ENCODE assay signal across 8 cellular contexts in the genomic region with DNA sequence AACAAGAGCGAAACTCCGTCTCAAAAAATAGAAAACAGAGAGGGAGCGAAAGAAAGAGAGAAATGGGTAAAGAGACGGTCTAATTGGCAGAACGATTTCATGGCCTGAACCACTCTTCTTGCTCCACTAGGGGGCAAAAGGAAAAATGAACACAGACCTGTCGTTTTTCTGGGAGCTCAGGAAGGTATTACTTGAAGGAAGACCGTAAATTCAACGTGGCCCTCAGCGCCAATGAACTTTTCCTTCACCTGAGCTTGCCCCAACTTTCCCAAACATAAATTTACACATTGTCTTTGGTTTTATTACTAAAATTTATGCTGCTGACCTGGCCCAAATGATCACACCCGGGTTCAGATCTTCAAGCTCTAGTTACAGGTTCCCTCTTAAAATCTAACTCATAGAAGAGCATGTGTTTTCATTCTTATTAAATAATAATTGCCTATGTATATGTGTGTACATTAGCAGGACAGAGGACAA.
DNase-seq lines count a peak whose midpoint lies in the region; ATAC-seq and TF ChIP-seq lines count a peak whose summit lies in the region.

No MANE protein-coding gene starts in this region.

- no peak overlapping the region for H3K27ac ChIP-seq in dorsolateral prefrontal cortex

- H3K4me3 ChIP-seq in dorsolateral prefrontal cortex: no peak overlapping the region

- H3K9me3 Mint-ChIP-seq in nephron progenitor cell: no peaks in the 10 kb centered on the region

- H3K36me3 Mint-ChIP-seq in nephron progenitor cell (ENCODE audit: low read depth): no peaks in the 10 kb centered on the region

- no peaks in the 10 kb centered on the region for H3K27me3 ChIP-seq in dorsolateral prefrontal cortex

- peaks cover 93% of the 10 kb centered on the region for H3K4me1 Mint-ChIP-seq in nephron progenitor cell

- DNase-seq in 8988T: peak; percentile 64
- DNase-seq in GM10266 (ENCODE audit: extremely low spot score): peak; percentile 34
- peak; percentile 9 for DNase-seq in NCI-H2196 treated with DMSO at 0.1 percent for 48 hours (lab: John Stamatoyannopoulos, UW; ENCODE audit: unreplicated experiment)
- peak in 1 of 10 donors; percentile 41 for DNase-seq in dorsolateral prefrontal cortex
- peak; percentile 32 for DNase-seq in nephron progenitor cell
- DNase-seq in GDM1 (lab: John Stamatoyannopoulos, UW): no peak
- DNase-seq in KG1 (lab: John Stamatoyannopoulos, UW): no peak
- no peak for DNase-seq in omental fat pad (ENCODE audit: low spot score)

- no peak overlapping the region for H3K27ac Mint-ChIP-seq in nephron progenitor cell

- H3K4me3 Mint-ChIP-seq in nephron progenitor cell: no peak overlapping the region

- peaks cover 2% of the 10 kb centered on the region for H3K27me3 Mint-ChIP-seq in nephron progenitor cell (ENCODE audit: low read depth, poor library complexity)

- intact Hi-C loops in dorsolateral prefrontal cortex (cut with DNase I): no loop called here

- peak; percentile 58 for TF ChIP-seq CTCF in GM10266 (IDR thresholded peaks at IDR 0.05; ENCODE audit: control insufficient read depth, insufficient read depth, low read depth, missing control alignments)
- peak; percentile 41 to 82 (median 71) for TF ChIP-seq CTCF in dorsolateral prefrontal cortex (IDR thresholded peaks at IDR 0.05 in 54 of 56, conservative IDR thresholded peaks at IDR 0.05 in 2 of 56; ENCODE audit: low read depth in 1 of 56, partially characterized antibody in 56 of 56)
- TF ChIP-seq CTCF in nephron progenitor cell (IDR thresholded peaks at IDR 0.05): peak; percentile 61
- TF ChIP-seq CTCF in omental fat pad (IDR thresholded peaks at IDR 0.05): no peak

- no peak for ATAC-seq in omental fat pad (ENCODE audit: low FRiP score)

Comparison
In these comparisons a context has a peak if more than half of its experiments do, and no peak if none do; other contexts are left out.
1. DNase-seq: peak in 8988T (single experiment), GM10266 (single experiment), NCI-H2196 treated with DMSO at 0.1 percent for 48 hours (single experiment) and nephron progenitor cell (single experiment); none in GDM1 (single experiment), KG1 (single experiment) and omental fat pad (single experiment).
2. CTCF ChIP-seq: peak in GM10266 (single experiment), dorsolateral prefrontal cortex (56 of 56) and nephron progenitor cell (single experiment); none in omental fat pad (0 of 3).